ENCODE assay signal across 18 cellular contexts in genomic region chr9:31519826-31520225, GRCh38.
DNase-seq lines count a peak whose midpoint lies in the region; ATAC-seq, FAIRE-seq and TF ChIP-seq lines count a peak whose summit lies in the region.
"Had no signal": no experiment of that assay in that cellular context is flagged by ENCODE, and none has a peak within 500 bp of the region (broad histone marks: within the 10 kb centered on the region; RNA-seq: fewer than 3 reads in every experiment).

No MANE protein-coding gene starts in this region.

- no peaks in the 10 kb centered on the region for H3K9me3 ChIP-seq in astrocyte (ENCODE audit: insufficient read depth, low read depth, low read length)
- H3K9me3 ChIP-seq: MG63 had no signal

- H3K4me1 ChIP-seq in KMS-11 (ENCODE audit: low read depth, poor library complexity, severe bottlenecking) (peaks cover 15% of the 10 kb centered on the region), astrocyte (ENCODE audit: insufficient read depth, low read length) (no peaks in the 10 kb centered on the region)

- no peak overlapping the region for H3K4me3 ChIP-seq in KMS-11 (IDR thresholded peaks at IDR 0.05; ENCODE audit: insufficient read depth, low read depth, low read length)
- no peak overlapping the region for H3K4me3 ChIP-seq in astrocyte (ENCODE audit: insufficient read depth, low read depth, low read length)
- H3K4me3 ChIP-seq in fibroblast of pulmonary artery (replicated peaks; ENCODE audit: low read depth, low read length) = no peak overlapping the region
- H3K4me3 ChIP-seq: MG63 had no signal

- no peaks in the 10 kb centered on the region for H3K4me1 Mint-ChIP-seq in astrocyte (ENCODE audit: low read depth, unreplicated experiment)
- peaks cover 15% of the 10 kb centered on the region for H3K4me1 Mint-ChIP-seq in stimulated activated memory B cell treated with anti-CD40 and anti-IgM and Interleukin-4, amounts not matched to agents 10 μg/mL and 1 μg/mL and 100 μg/mL, for 72 hours

- no peak overlapping the region for H3K27ac Mint-ChIP-seq in astrocyte (ENCODE audit: unreplicated experiment)
- peak overlapping the region; percentile 9 for H3K27ac Mint-ChIP-seq in stimulated activated memory B cell treated with anti-CD40 and anti-IgM and Interleukin-4, amounts not matched to agents 10 μg/mL and 1 μg/mL and 100 μg/mL, for 72 hours
- H3K27ac Mint-ChIP-seq: CD4-positive, CD25-positive, alpha-beta regulatory T cell had no signal

- H3K27ac ChIP-seq in KMS-11 = no peak overlapping the region
- H3K27ac ChIP-seq in astrocyte (ENCODE audit: low read depth, low read length) = no peak overlapping the region

- H3K9ac ChIP-seq in KMS-11 (no peak overlapping the region), astrocyte (ENCODE audit: low read length) (no peak overlapping the region)

- no peaks in the 10 kb centered on the region for H3K79me2 ChIP-seq in KMS-11 (ENCODE audit: insufficient read depth, low read depth)
- no peaks in the 10 kb centered on the region for H3K79me2 ChIP-seq in astrocyte (ENCODE audit: insufficient read depth, low read length)

- DNase-seq in astrocyte (ENCODE audit: low read depth) (peak; percentile 6), fibroblast of pulmonary artery (ENCODE audit: low read depth) (peak; percentile 61), left colon (no peak), SW 1271 (lab: John Stamatoyannopoulos, UW) (no peak)
- DNase-seq: AML-193; Calu3; CD4-positive, CD25-positive, alpha-beta regulatory T cell; KBM-7; MG63; NCI-H1105; NCI-H187; NCI-H774; SHP77 had no signal

- H3K4me2 ChIP-seq in KMS-11 (no peak overlapping the region), astrocyte (ENCODE audit: low read length) (no peak overlapping the region)

- no peak for FAIRE-seq in astrocyte (lab: Jason Lieb, UNC)
- FAIRE-seq: H54 had no signal

- H4K20me1 ChIP-seq in KMS-11 (ENCODE audit: insufficient read depth) (no peaks in the 10 kb centered on the region), astrocyte (ENCODE audit: insufficient read depth, low read length) (no peaks in the 10 kb centered on the region)

- H3K9me3 Mint-ChIP-seq in astrocyte (ENCODE audit: unreplicated experiment) = no peaks in the 10 kb centered on the region
- H3K9me3 Mint-ChIP-seq in stimulated activated memory B cell treated with anti-CD40 and anti-IgM and Interleukin-4, amounts not matched to agents 10 μg/mL and 1 μg/mL and 100 μg/mL, for 72 hours = peaks cover 8% of the 10 kb centered on the region

- H3K36me3 ChIP-seq in KMS-11 (ENCODE audit: insufficient read depth) (no peaks in the 10 kb centered on the region), astrocyte (ENCODE audit: insufficient read depth, low read length) (no peaks in the 10 kb centered on the region)
- H3K36me3 ChIP-seq: MG63 had no signal

- no peaks in the 10 kb centered on the region for H3K36me3 Mint-ChIP-seq in astrocyte (ENCODE audit: low read depth, unreplicated experiment)
- H3K36me3 Mint-ChIP-seq in stimulated activated memory B cell treated with anti-CD40 and anti-IgM and Interleukin-4, amounts not matched to agents 10 μg/mL and 1 μg/mL and 100 μg/mL, for 72 hours = peaks cover 6% of the 10 kb centered on the region
- H3K36me3 Mint-ChIP-seq: CD4-positive, CD25-positive, alpha-beta regulatory T cell had no signal

- no peak for ATAC-seq in stimulated activated memory B cell treated with anti-CD40 and anti-IgM and Interleukin-4, amounts not matched to agents 10 μg/mL and 1 μg/mL and 100 μg/mL, for 72 hours
- ATAC-seq in left colon = no peak
- no peak for ATAC-seq in GM21576 (IDR thresholded peaks at IDR 0.05; ENCODE audit: unreplicated experiment)
- ATAC-seq: Panc1 had no signal

- H2AFZ ChIP-seq in KMS-11 (ENCODE audit: low read depth) (peak overlapping the region; percentile 50; the same call in 1 of the 2 replicates), astrocyte (ENCODE audit: low read depth, low read length) (no peak overlapping the region)

- no peak for TF ChIP-seq CTCF in KMS-11 (conservative IDR thresholded peaks at IDR 0.05; ENCODE audit: low read depth, low read length)
- no peak for TF ChIP-seq CTCF in astrocyte (IDR thresholded peaks at IDR 0.05; ENCODE audit: insufficient read depth, low read depth, low read length)
- no peak for TF ChIP-seq CTCF in fibroblast of pulmonary artery (IDR thresholded peaks at IDR 0.05; ENCODE audit: low read length, missing control alignments)

- intact Hi-C loops in left colon (cut with DNase I, micrococcal nuclease) = no loop called here

- H3K4me3 Mint-ChIP-seq in astrocyte (ENCODE audit: unreplicated experiment) = no peak overlapping the region
- no peak overlapping the region for H3K4me3 Mint-ChIP-seq in stimulated activated memory B cell treated with anti-CD40 and anti-IgM and Interleukin-4, amounts not matched to agents 10 μg/mL and 1 μg/mL and 100 μg/mL, for 72 hours
- H3K4me3 Mint-ChIP-seq: CD4-positive, CD25-positive, alpha-beta regulatory T cell had no signal

- no peaks in the 10 kb centered on the region for H3K27me3 Mint-ChIP-seq in astrocyte (ENCODE audit: low read depth, unreplicated experiment)
- H3K27me3 Mint-ChIP-seq in stimulated activated memory B cell treated with anti-CD40 and anti-IgM and Interleukin-4, amounts not matched to agents 10 μg/mL and 1 μg/mL and 100 μg/mL, for 72 hours = no peaks in the 10 kb centered on the region
- H3K27me3 Mint-ChIP-seq: CD4-positive, CD25-positive, alpha-beta regulatory T cell had no signal

- no peaks in the 10 kb centered on the region for H3K27me3 ChIP-seq in KMS-11 (ENCODE audit: insufficient read depth, low read depth)
- no peaks in the 10 kb centered on the region for H3K27me3 ChIP-seq in astrocyte (ENCODE audit: insufficient read depth, low read length)
- H3K27me3 ChIP-seq: MG63 had no signal

Comparison
In these comparisons a context has a peak if more than half of its experiments do, and no peak if none do; other contexts are left out.
1. DNase-seq: peak in astrocyte (single experiment) and fibroblast of pulmonary artery (single experiment); none in left colon (0 of 2) and SW 1271 (0 of 2).